In the genomic region with DNA sequence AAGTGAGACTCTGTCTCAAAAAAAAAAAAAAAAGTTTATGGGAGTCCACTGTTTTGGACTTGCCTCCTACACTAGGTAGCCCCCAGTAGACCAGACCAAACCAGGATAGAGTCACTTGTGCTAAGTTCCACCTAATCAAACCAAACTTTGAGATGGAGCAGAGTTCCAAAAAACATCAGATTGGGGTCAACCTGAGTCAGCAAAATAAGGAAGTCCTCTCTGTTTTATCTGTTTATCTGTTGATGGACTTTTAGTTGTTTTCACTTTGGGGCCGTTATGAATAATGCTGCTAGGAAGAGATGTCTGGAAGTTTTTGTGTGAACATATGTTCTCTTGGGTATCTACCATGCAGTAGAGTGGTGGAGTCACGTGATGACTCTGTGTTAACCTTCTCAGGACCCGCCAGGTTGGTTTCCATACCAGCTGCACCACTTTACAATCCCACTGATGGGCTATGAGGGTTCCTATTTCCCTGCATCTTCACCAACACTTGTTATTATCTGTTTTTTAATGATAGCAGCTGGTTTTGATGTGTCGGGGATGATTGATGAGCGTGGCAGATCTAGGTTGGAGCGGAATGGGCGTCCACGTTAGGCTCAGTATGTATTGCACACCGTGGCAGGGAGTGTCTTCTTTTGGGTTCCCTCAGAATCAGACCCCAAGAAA, we compare ENCODE assay signal across 3 cellular contexts.
TF ChIP-seq lines count a peak whose summit lies in the region.

No MANE protein-coding gene starts in this region.

TF ChIP-seq in A549, 52 proteins besides CTCF, POLR2A, EP300 and RAD21:
- TF ChIP-seq MAFK (IDR thresholded peaks at IDR 0.05; ENCODE audit: partially characterized antibody) = peak; percentile 77
- no peak for TF ChIP-seq JUN (IDR thresholded peaks at IDR 0.05)
- no peak for TF ChIP-seq HOXB5 (CRISPR knock-in tag; IDR thresholded peaks at IDR 0.05)
TF ChIP-seq in A549: peak in this region for 1.

TF ChIP-seq in HEK293, 187 proteins besides CTCF, POLR2A, EP300 and RAD21:
- TF ChIP-seq ZNF223 (tag by site-specific recombination; IDR thresholded peaks at IDR 0.05) (no peak), ZNF184 (tag by site-specific recombination; IDR thresholded peaks at IDR 0.05) (peak; percentile 98)
TF ChIP-seq in HEK293: peak in this region for 1.

TF ChIP-seq in K562, 482 proteins besides CTCF, POLR2A, EP300 and RAD21 (continues in another document):
- TF ChIP-seq STAG1 (CRISPR knock-in tag; IDR thresholded peaks at IDR 0.05; ENCODE audit: borderline replicate concordance) = no peak
- no peak for TF ChIP-seq RCOR1 (IDR thresholded peaks at IDR 0.05; ENCODE audit: borderline replicate concordance in 1 of 2, low read depth in 2 of 2, low read length in 2 of 2)
- no peak for TF ChIP-seq STAT5B (CRISPR knock-in tag; IDR thresholded peaks at IDR 0.05)
- no peak for TF ChIP-seq ZZZ3 (IDR thresholded peaks at IDR 0.05)
- no peak for TF ChIP-seq EZH2 (IDR thresholded peaks at IDR 0.05; ENCODE audit: borderline replicate concordance, low read depth, low read length)
- no peak for TF ChIP-seq ARHGAP35 (IDR thresholded peaks at IDR 0.05; ENCODE audit: partially characterized antibody)
- peak; percentile 66 for TF ChIP-seq RBM25 (IDR thresholded peaks at IDR 0.05; ENCODE audit: low read depth, low read length, severe bottlenecking)
- no peak for TF ChIP-seq GTF2A2 (tag; IDR thresholded peaks at IDR 0.05)
- TF ChIP-seq, protein P1, sequence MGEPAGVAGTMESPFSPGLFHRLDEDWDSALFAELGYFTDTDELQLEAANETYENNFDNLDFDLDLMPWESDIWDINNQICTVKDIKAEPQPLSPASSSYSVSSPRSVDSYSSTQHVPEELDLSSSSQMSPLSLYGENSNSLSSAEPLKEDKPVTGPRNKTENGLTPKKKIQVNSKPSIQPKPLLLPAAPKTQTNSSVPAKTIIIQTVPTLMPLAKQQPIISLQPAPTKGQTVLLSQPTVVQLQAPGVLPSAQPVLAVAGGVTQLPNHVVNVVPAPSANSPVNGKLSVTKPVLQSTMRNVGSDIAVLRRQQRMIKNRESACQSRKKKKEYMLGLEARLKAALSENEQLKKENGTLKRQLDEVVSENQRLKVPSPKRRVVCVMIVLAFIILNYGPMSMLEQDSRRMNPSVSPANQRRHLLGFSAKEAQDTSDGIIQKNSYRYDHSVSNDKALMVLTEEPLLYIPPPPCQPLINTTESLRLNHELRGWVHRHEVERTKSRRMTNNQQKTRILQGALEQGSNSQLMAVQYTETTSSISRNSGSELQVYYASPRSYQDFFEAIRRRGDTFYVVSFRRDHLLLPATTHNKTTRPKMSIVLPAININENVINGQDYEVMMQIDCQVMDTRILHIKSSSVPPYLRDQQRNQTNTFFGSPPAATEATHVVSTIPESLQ (CRISPR knock-in tag; IDR thresholded peaks at IDR 0.05) = no peak
- TF ChIP-seq, protein P2, sequence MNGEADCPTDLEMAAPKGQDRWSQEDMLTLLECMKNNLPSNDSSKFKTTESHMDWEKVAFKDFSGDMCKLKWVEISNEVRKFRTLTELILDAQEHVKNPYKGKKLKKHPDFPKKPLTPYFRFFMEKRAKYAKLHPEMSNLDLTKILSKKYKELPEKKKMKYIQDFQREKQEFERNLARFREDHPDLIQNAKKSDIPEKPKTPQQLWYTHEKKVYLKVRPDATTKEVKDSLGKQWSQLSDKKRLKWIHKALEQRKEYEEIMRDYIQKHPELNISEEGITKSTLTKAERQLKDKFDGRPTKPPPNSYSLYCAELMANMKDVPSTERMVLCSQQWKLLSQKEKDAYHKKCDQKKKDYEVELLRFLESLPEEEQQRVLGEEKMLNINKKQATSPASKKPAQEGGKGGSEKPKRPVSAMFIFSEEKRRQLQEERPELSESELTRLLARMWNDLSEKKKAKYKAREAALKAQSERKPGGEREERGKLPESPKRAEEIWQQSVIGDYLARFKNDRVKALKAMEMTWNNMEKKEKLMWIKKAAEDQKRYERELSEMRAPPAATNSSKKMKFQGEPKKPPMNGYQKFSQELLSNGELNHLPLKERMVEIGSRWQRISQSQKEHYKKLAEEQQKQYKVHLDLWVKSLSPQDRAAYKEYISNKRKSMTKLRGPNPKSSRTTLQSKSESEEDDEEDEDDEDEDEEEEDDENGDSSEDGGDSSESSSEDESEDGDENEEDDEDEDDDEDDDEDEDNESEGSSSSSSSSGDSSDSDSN (IDR thresholded peaks at IDR 0.05; ENCODE audit: borderline replicate concordance in 1 of 2, low read depth in 2 of 2, low read length in 2 of 2) = no peak
- no peak for TF ChIP-seq HDAC2 (IDR thresholded peaks at IDR 0.05)
- no peak for TF ChIP-seq ZC3H8 (IDR thresholded peaks at IDR 0.05)
- TF ChIP-seq CBX1 (IDR thresholded peaks at IDR 0.05; ENCODE audit: low read depth) = no peak
- TF ChIP-seq ZNF282 (CRISPR knock-in tag; IDR thresholded peaks at IDR 0.05) = no peak
- TF ChIP-seq SAFB (IDR thresholded peaks at IDR 0.05; ENCODE audit: borderline replicate concordance, low read depth, low read length) = no peak
- no peak for TF ChIP-seq ARID1B (IDR thresholded peaks at IDR 0.05)
- no peak for TF ChIP-seq ZBTB11 (CRISPR knock-in tag; IDR thresholded peaks at IDR 0.05)
- no peak for TF ChIP-seq ZNF174 (CRISPR knock-in tag; IDR thresholded peaks at IDR 0.05)
- no peak for TF ChIP-seq ZHX1 (conservative IDR thresholded peaks at IDR 0.05; ENCODE audit: low read length)
- TF ChIP-seq ZFX (CRISPR knock-in tag; IDR thresholded peaks at IDR 0.05) = no peak
- TF ChIP-seq NFE2 (IDR thresholded peaks at IDR 0.05; ENCODE audit: low read depth) = no peak
- TF ChIP-seq, protein P3, sequence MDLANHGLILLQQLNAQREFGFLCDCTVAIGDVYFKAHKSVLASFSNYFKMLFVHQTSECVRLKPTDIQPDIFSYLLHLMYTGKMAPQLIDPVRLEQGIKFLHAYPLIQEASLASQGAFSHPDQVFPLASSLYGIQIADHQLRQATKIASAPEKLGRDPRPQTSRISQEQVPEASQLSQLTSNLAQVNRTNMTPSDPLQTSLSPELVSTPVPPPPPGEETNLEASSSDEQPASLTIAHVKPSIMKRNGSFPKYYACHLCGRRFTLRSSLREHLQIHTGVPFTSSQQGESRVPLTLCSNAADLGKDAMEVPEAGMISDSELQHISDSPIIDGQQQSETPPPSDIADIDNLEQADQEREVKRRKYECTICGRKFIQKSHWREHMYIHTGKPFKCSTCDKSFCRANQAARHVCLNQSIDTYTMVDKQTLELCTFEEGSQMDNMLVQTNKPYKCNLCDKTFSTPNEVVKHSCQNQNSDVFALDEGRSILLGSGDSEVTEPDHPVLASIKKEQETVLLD (IDR thresholded peaks at IDR 0.05) = no peak
- TF ChIP-seq TAF15 (IDR thresholded peaks at IDR 0.05; ENCODE audit: low read depth, low read length) = no peak
- TF ChIP-seq ZBTB43 (CRISPR knock-in tag; IDR thresholded peaks at IDR 0.05) = no peak
- TF ChIP-seq MAFG (tag; conservative IDR thresholded peaks at IDR 0.05) = peak; percentile 77
- TF ChIP-seq ZNF740 (CRISPR knock-in tag; IDR thresholded peaks at IDR 0.05) = no peak
- no peak for TF ChIP-seq ZNF740 (tag; IDR thresholded peaks at IDR 0.05)
- no peak for TF ChIP-seq TAF9B (IDR thresholded peaks at IDR 0.05; ENCODE audit: partially characterized antibody)
- TF ChIP-seq MAFK (IDR thresholded peaks at IDR 0.05; ENCODE audit: low read length) = peak; percentile 80
- TF ChIP-seq, protein P4, sequence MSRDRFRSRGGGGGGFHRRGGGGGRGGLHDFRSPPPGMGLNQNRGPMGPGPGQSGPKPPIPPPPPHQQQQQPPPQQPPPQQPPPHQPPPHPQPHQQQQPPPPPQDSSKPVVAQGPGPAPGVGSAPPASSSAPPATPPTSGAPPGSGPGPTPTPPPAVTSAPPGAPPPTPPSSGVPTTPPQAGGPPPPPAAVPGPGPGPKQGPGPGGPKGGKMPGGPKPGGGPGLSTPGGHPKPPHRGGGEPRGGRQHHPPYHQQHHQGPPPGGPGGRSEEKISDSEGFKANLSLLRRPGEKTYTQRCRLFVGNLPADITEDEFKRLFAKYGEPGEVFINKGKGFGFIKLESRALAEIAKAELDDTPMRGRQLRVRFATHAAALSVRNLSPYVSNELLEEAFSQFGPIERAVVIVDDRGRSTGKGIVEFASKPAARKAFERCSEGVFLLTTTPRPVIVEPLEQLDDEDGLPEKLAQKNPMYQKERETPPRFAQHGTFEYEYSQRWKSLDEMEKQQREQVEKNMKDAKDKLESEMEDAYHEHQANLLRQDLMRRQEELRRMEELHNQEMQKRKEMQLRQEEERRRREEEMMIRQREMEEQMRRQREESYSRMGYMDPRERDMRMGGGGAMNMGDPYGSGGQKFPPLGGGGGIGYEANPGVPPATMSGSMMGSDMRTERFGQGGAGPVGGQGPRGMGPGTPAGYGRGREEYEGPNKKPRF (IDR thresholded peaks at IDR 0.05; ENCODE audit: low read depth, low read length) = no peak
- TF ChIP-seq DMBX1 (CRISPR knock-in tag; IDR thresholded peaks at IDR 0.05; ENCODE audit: borderline replicate concordance) = no peak
- TF ChIP-seq POLR2B (IDR thresholded peaks at IDR 0.05; ENCODE audit: low read depth, partially characterized antibody) = no peak
- no peak for TF ChIP-seq PURB (CRISPR knock-in tag; IDR thresholded peaks at IDR 0.05; ENCODE audit: low read depth)
- TF ChIP-seq ZNF280A (IDR thresholded peaks at IDR 0.05; ENCODE audit: low read depth, partially characterized antibody) = no peak
- TF ChIP-seq NUFIP1 (IDR thresholded peaks at IDR 0.05; ENCODE audit: partially characterized antibody) = no peak
- TF ChIP-seq ZNF507 (tag; conservative IDR thresholded peaks at IDR 0.05) = no peak
- TF ChIP-seq GATAD2B (IDR thresholded peaks at IDR 0.05; ENCODE audit: borderline replicate concordance) = no peak
- no peak for TF ChIP-seq ZNF695 (CRISPR knock-in tag; IDR thresholded peaks at IDR 0.05)
- TF ChIP-seq ELF1 (tag; IDR thresholded peaks at IDR 0.05) = no peak
